10 cellular contexts compared by ENCODE assay signal in genomic region chr13:48579167-48579918, GRCh38. TPM values are rescaled to one million over a fixed set of nuclear protein-coding genes. Genes with fewer than 3 reads are reported as not detected.
A peak's percentile ranks its signal among the peaks of the same experiment; 100 is the strongest.
DNase-seq lines count a peak whose midpoint lies in the region; ATAC-seq and TF ChIP-seq lines count a peak whose summit lies in the region.
"Had no signal": no experiment of that assay in that cellular context is flagged by ENCODE, and none has a peak within 500 bp of the region (broad histone marks: within the 10 kb centered on the region; RNA-seq: fewer than 3 reads in every experiment).

No MANE protein-coding gene starts in this region.

- H3K27me3 ChIP-seq in HL-60 (ENCODE audit: insufficient read depth, poor library complexity, severe bottlenecking): no peaks in the 10 kb centered on the region
- H3K27me3 ChIP-seq in transverse colon: no peaks in the 10 kb centered on the region
- no peaks in the 10 kb centered on the region for H3K27me3 ChIP-seq in CD8-positive, alpha-beta T cell (ENCODE audit: insufficient read depth, low read length)

- POLR2A ChIA-PET in CD8-positive, alpha-beta T cell (lab: Charles Lee): interaction anchor here (1.0 to 1.9 kb wide), 5 partner anchors 15 to 540 kb away, joined by 3 to 7 read pairs (median 3); no protein-coding TSS in a partner anchor

- peaks cover 0 to 13% (median 5%) of the 10 kb centered on the region in 4 donors for H3K4me1 ChIP-seq in transverse colon
- no peaks in the 10 kb centered on the region for H3K4me1 ChIP-seq in CD8-positive, alpha-beta T cell (ENCODE audit: insufficient read depth, low read length)
- H3K4me1 ChIP-seq: parathyroid adenoma had no signal

- WGBS in transverse colon (ENCODE audit: low coverage in 1 of 2), 2 donors: 63 to 64% methylated on average over 6 to 7 of the region's 7 CpGs

- CTCF ChIA-PET in CD8-positive, alpha-beta T cell (lab: Charles Lee): interaction anchor here (0.7 to 7.8 kb wide), 43 partner anchors 10 to 485 kb away, joined by 3 to 147 read pairs (median 5); partner anchors contain the start of genes ITM2B, MED4 and RCBTB2

- intact Hi-C loops in transverse colon (cut with DNase I; ENCODE audit: low total_unique reads): no loop called here
- intact Hi-C loops in CD8-positive, alpha-beta T cell (cut with DNase I, micrococcal nuclease): no loop called here

- peaks cover 26% of the 10 kb centered on the region for H3K27me3 Mint-ChIP-seq in CD8-positive, alpha-beta T cell (ENCODE audit: low read depth)

- H3K27ac ChIP-seq in HL-60 (replicated peaks) (peak overlapping the region; percentile 71), epithelial cell of prostate (peak overlapping the region; percentile 61), transverse colon (peak overlapping the region; percentile 20 to 50 (median 34))
- H3K27ac ChIP-seq in CD8-positive, alpha-beta T cell (ENCODE audit: low read depth, low read length): no peak overlapping the region
- H3K27ac ChIP-seq: parathyroid adenoma had no signal

- no peak for TF ChIP-seq POLR2A in transverse colon (IDR thresholded peaks at IDR 0.05)

- ATAC-seq in GM21515 (IDR thresholded peaks at IDR 0.05; ENCODE audit: unreplicated experiment): peak; percentile 80
- ATAC-seq in CD8-positive, alpha-beta T cell: no peak

- H3K27ac Mint-ChIP-seq in CD8-positive, alpha-beta T cell: no peak overlapping the region
- H3K27ac Mint-ChIP-seq: activated naive CD8-positive, alpha-beta T cell treated with anti-CD3 and anti-CD28 coated beads, Interleukin-2, amount 10 ng/mL, durations not matched to agents 7 days and 5 days had no signal

- no peaks in the 10 kb centered on the region for H3K9me3 ChIP-seq in transverse colon
- H3K9me3 ChIP-seq in CD8-positive, alpha-beta T cell (ENCODE audit: low read length): no peaks in the 10 kb centered on the region

- H3K4me3 Mint-ChIP-seq in CD8-positive, alpha-beta T cell: no peak overlapping the region
- H3K4me3 Mint-ChIP-seq: activated naive CD8-positive, alpha-beta T cell treated with anti-CD3 and anti-CD28 coated beads, Interleukin-2, amount 10 ng/mL, durations not matched to agents 7 days and 5 days had no signal

- H3K4me3 ChIP-seq in HL-60 (replicated peaks; ENCODE audit: insufficient read depth, low read length): no peak overlapping the region
- no peak overlapping the region for H3K4me3 ChIP-seq in transverse colon
- H3K4me3 ChIP-seq in CD8-positive, alpha-beta T cell (ENCODE audit: low read depth, low read length): no peak overlapping the region

- no peaks in the 10 kb centered on the region for H3K36me3 Mint-ChIP-seq in CD8-positive, alpha-beta T cell

- peaks cover 3% of the 10 kb centered on the region for H3K4me1 Mint-ChIP-seq in CD8-positive, alpha-beta T cell (ENCODE audit: low read depth)

- no peaks in the 10 kb centered on the region for H3K9me3 Mint-ChIP-seq in CD8-positive, alpha-beta T cell

- H3K36me3 ChIP-seq in transverse colon: no peaks in the 10 kb centered on the region
- H3K36me3 ChIP-seq in CD8-positive, alpha-beta T cell (ENCODE audit: insufficient read depth, low read length): no peaks in the 10 kb centered on the region

- TF ChIP-seq EP300 in transverse colon (IDR thresholded peaks at IDR 0.05; ENCODE audit: low read depth): no peak

- DNase-seq in GM10266 (ENCODE audit: extremely low spot score) (peak; percentile 55), HL-60 (ENCODE audit: low read depth in 1 of 2, low spot score in 1 of 2) (peak; percentile 78 to 87), epithelial cell of prostate (ENCODE audit: low read depth, low spot score) (no peak), transverse colon (peak; percentile 18), DMS79 treated with DMSO at 0.1 percent for 48 hours (lab: John Stamatoyannopoulos, UW) (no peak)
- DNase-seq in CD8-positive, alpha-beta T cell: no peak
- DNase-seq in stimulated activated CD4-positive, alpha-beta T cell treated with anti-CD3 and anti-CD28 coated beads, Interleukin-4, amount 100 ng/mL, for 1 hour: no peak
- DNase-seq: activated naive CD8-positive, alpha-beta T cell treated with anti-CD3 and anti-CD28 coated beads, Interleukin-2, amount 10 ng/mL, durations not matched to agents 7 days and 5 days had no signal

- TF ChIP-seq CTCF in GM10266 (IDR thresholded peaks at IDR 0.05; ENCODE audit: control insufficient read depth, insufficient read depth, low read depth, missing control alignments) (no peak), HL-60 (IDR thresholded peaks at IDR 0.05; ENCODE audit: insufficient read depth, low read length) (no peak), transverse colon (IDR thresholded peaks at IDR 0.05) (no peak)
- TF ChIP-seq CTCF in CD8-positive, alpha-beta T cell (IDR thresholded peaks at IDR 0.05): no peak

- in situ Hi-C loops in transverse colon (cut with MboI; ENCODE audit: low pct_ligation_motif_present in 1 of 4, low pct_unique_long_range_greater_than_20kb in 1 of 4, low sequenced_read_pairs in 3 of 4): loop anchor here in 3 of 4 donors (10.0 to 25.0 kb wide), 4 partner anchors 183 to 455 kb away; partner anchors contain the start of gene RB1 (in 1 of the 3)

RNA-seq across cellular contexts. Expression of gene RCBTB2, which starts 46.5 kb away (rescaled TPM):
- total RNA-seq in transverse colon: 1 to 10 TPM; 5.2 to 8.1 (median 6.1) TPM
- total RNA-seq in CD8-positive, alpha-beta T cell: 1 to 10 TPM; 1.5 to 2.0 TPM

Comparison
In these comparisons a context has a peak if more than half of its experiments do, and no peak if none do; other contexts are left out.
1. DNase-seq: peak in GM10266 (single experiment), HL-60 (2 of 2) and transverse colon (single experiment); none in epithelial cell of prostate (single experiment), DMS79 treated with DMSO at 0.1 percent for 48 hours (single experiment), CD8-positive, alpha-beta T cell (0 of 7) and stimulated activated CD4-positive, alpha-beta T cell treated with anti-CD3 and anti-CD28 coated beads, Interleukin-4, amount 100 ng/mL, for 1 hour (single experiment).